In genomic region chr2:219688560-219689445, GRCh38 we compare ENCODE assay signal across 8 cellular contexts.
A peak's percentile ranks its signal among the peaks of the same experiment; 100 is the strongest.
DNase-seq lines count a peak whose midpoint lies in the region; ATAC-seq and TF ChIP-seq lines count a peak whose summit lies in the region.

No MANE protein-coding gene starts in this region.

- intact Hi-C loops in lower lobe of right lung (cut with DNase I) (no loop called here), thyroid gland (cut with DNase I) (loop anchor here (5.0 kb wide), 1 partner anchor 147 kb away; the partner anchor contains the start of genes CHPF and TMEM198)

- no peaks in the 10 kb centered on the region for H3K36me3 ChIP-seq in lower lobe of right lung
- no peaks in the 10 kb centered on the region for H3K36me3 ChIP-seq in thyroid gland

- TF ChIP-seq CTCF in coronary artery (IDR thresholded peaks at IDR 0.05) (no peak), lower lobe of right lung (IDR thresholded peaks at IDR 0.05) (no peak), thyroid gland (IDR thresholded peaks at IDR 0.05) (no peak)

- no peak for TF ChIP-seq POLR2A in thyroid gland (IDR thresholded peaks at IDR 0.05)

- H3K9me3 ChIP-seq in lower lobe of right lung (no peaks in the 10 kb centered on the region), thyroid gland (no peaks in the 10 kb centered on the region)

- H3K4me3 ChIP-seq in coronary artery (peak overlapping the region; percentile 20), lower lobe of right lung (no peak overlapping the region), thyroid gland (replicated peaks in 1 of 3) (no peak overlapping the region)

- H3K4me1 ChIP-seq in lower lobe of right lung: peaks cover 7% of the 10 kb centered on the region
- peaks cover 4% of the 10 kb centered on the region in 2 donors for H3K4me1 ChIP-seq in thyroid gland

- H3K27ac ChIP-seq in coronary artery (peak overlapping the region; percentile 62 to 86), lower lobe of right lung (peak overlapping the region; percentile 2), thyroid gland (no peak overlapping the region)

- H3K27me3 ChIP-seq in lower lobe of right lung (ENCODE audit: low read depth): peaks cover 6% of the 10 kb centered on the region
- no peaks in the 10 kb centered on the region for H3K27me3 ChIP-seq in thyroid gland

- WGBS in thyroid gland, 2 donors: 79 to 80% methylated on average over 23 of the region's 23 CpGs

- DNase-seq in AG20443 (ENCODE audit: low spot score): peak; percentile 94
- DNase-seq in NCI-H226: peak; percentile 99
- DNase-seq in coronary artery (ENCODE audit: low spot score): peak; percentile 84
- no peak for DNase-seq in lower lobe of right lung
- DNase-seq in COR-L47 (lab: John Stamatoyannopoulos, UW): no peak
- DNase-seq in NCI-H1105 (lab: John Stamatoyannopoulos, UW): no peak
- DNase-seq in thyroid gland: no peak

- ATAC-seq in lower lobe of right lung: peak; percentile 64 to 69
- ATAC-seq in HG03439 (IDR thresholded peaks at IDR 0.05; ENCODE audit: unreplicated experiment): no peak

Comparison
In these comparisons a context has a peak if more than half of its experiments do, and no peak if none do; other contexts are left out.
1. DNase-seq: peak in AG20443 (single experiment), NCI-H226 (single experiment) and coronary artery (single experiment); none in lower lobe of right lung (single experiment), COR-L47 (single experiment), NCI-H1105 (single experiment) and thyroid gland (0 of 2).
2. H3K27ac ChIP-seq: peak in coronary artery (2 of 2) and lower lobe of right lung (single experiment); none in thyroid gland (0 of 3).